24 cellular contexts compared by ENCODE assay signal in genomic region chr19:16257509-16258002, GRCh38. TPM values are rescaled to one million over a fixed set of nuclear protein-coding genes. Genes with fewer than 3 reads are reported as not detected.
DNase-seq lines count a peak whose midpoint lies in the region; ATAC-seq and TF ChIP-seq lines count a peak whose summit lies in the region.
"Had no signal": no experiment of that assay in that cellular context is flagged by ENCODE, and none has a peak within 500 bp of the region (broad histone marks: within the 10 kb centered on the region; RNA-seq: fewer than 3 reads in every experiment).

No MANE protein-coding gene starts in this region.

- peak overlapping the region in 5 of 6 donors; percentile 39 to 97 (median 89) for H3K27ac Mint-ChIP-seq in naive B cell
- H3K27ac Mint-ChIP-seq: activated CD8-positive, alpha-beta T cell treated with anti-CD3 and anti-CD28 coated beads for 36 hours; activated naive CD4-positive, alpha-beta T cell treated with anti-CD3 and anti-CD28 coated beads for 36 hours; endodermal cell; GM23338; nephron progenitor cell; progenitor cell of endocrine pancreas; stimulated activated effector memory CD8-positive, alpha-beta T cell treated with anti-CD3 and anti-CD28 coated beads, Interleukin-12 subunit alpha, Interleukin-12 subunit beta, amount 100 ng/mL, for 72 hours had no signal

- H3K9me3 ChIP-seq in heart left ventricle = no peaks in the 10 kb centered on the region
- H3K9me3 ChIP-seq in ascending aorta = no peaks in the 10 kb centered on the region
- H3K9me3 ChIP-seq in transverse colon = no peaks in the 10 kb centered on the region
- H3K9me3 ChIP-seq in psoas muscle = no peaks in the 10 kb centered on the region
- H3K9me3 ChIP-seq: A549 had no signal

- H3K27ac ChIP-seq in heart left ventricle (peak overlapping the region; percentile 82 to 99 (median 90)), ascending aorta (peak overlapping the region; percentile 81 to 82), transverse colon (peak overlapping the region; percentile 42 to 70 (median 55)), psoas muscle (no peak overlapping the region)
- H3K27ac ChIP-seq: A549, VCaP had no signal

- TF ChIP-seq POLR2A in heart left ventricle (IDR thresholded peaks at IDR 0.05) = no peak
- no peak for TF ChIP-seq POLR2A in transverse colon (IDR thresholded peaks at IDR 0.05)

- peaks cover 61 to 86% (median 69%) of the 10 kb centered on the region in 3 donors for H3K4me1 Mint-ChIP-seq in naive B cell

- intact Hi-C loops in heart left ventricle (cut with DNase I) = loop anchor here in 8 of 10 donors (1.0 to 5.0 kb wide), 5 partner anchors 26 to 67 kb away; partner anchors contain the start of gene KLF2 (in 6 of the 8)
- intact Hi-C loops in cardiac septum (cut with DNase I) = no loop called here
- intact Hi-C loops in ascending aorta (cut with DNase I) = no loop called here
- intact Hi-C loops in transverse colon (cut with DNase I; ENCODE audit: low total_unique reads) = no loop called here
- intact Hi-C loops in psoas muscle (cut with DNase I) = no loop called here

- H3K27me3 ChIP-seq in heart left ventricle = no peaks in the 10 kb centered on the region
- H3K27me3 ChIP-seq in ascending aorta = no peaks in the 10 kb centered on the region
- H3K27me3 ChIP-seq in transverse colon = no peaks in the 10 kb centered on the region
- no peaks in the 10 kb centered on the region for H3K27me3 ChIP-seq in psoas muscle (ENCODE audit: insufficient read depth in 3 of 3, low read length in 2 of 3)

- DNase-seq in heart left ventricle = peak in 1 of 5 donors; percentile 44
- no peak for DNase-seq in cardiac septum (ENCODE audit: low spot score)
- no peak for DNase-seq in ascending aorta (ENCODE audit: low spot score in 2 of 2)
- DNase-seq in naive B cell = no peak
- no peak for DNase-seq in transverse colon
- DNase-seq in psoas muscle = no peak
- no peak for DNase-seq in stimulated activated CD4-positive, alpha-beta T cell treated with anti-CD3 and anti-CD28 coated beads, Interleukin-15, amount 100 ng/mL, for 24 hours
- DNase-seq: activated naive CD4-positive, alpha-beta T cell treated with anti-CD3 and anti-CD28 coated beads for 36 hours; activated T-cell treated with anti-CD3 and anti-CD28 coated beads, Interleukin-2, amount 50 U/mL, for 1 hour; aorta; endodermal cell; GDM1; hippocampal formation; islet precursor cell; NCI-H1417; NCI-H524; nephron progenitor cell had no signal

- WGBS in heart left ventricle, 4 donors = 95 to 96% (median 95%) methylated on average over 8 of the region's 8 CpGs
- WGBS in transverse colon (ENCODE audit: low coverage in 1 of 2), 2 donors = 86 to 88% methylated on average over 1 to 8 of the region's 8 CpGs
- WGBS in psoas muscle, 3 donors = 82 to 87% (median 85%) methylated on average over 8 of the region's 8 CpGs

- H3K4me1 ChIP-seq in heart left ventricle (peaks cover 3 to 62% (median 26%) of the 10 kb centered on the region in 12 donors), ascending aorta (peaks cover 8 to 12% of the 10 kb centered on the region in 2 donors), transverse colon (peaks cover 3 to 25% (median 10%) of the 10 kb centered on the region in 4 donors), psoas muscle (no peaks in the 10 kb centered on the region)

- peaks cover 0 to 5% (median 2%) of the 10 kb centered on the region in 7 donors for H3K9me3 Mint-ChIP-seq in naive B cell
- H3K9me3 Mint-ChIP-seq: activated CD8-positive, alpha-beta T cell treated with anti-CD3 and anti-CD28 coated beads for 36 hours; activated naive CD4-positive, alpha-beta T cell treated with anti-CD3 and anti-CD28 coated beads for 36 hours; endodermal cell; GM23338; nephron progenitor cell; stimulated activated effector memory CD8-positive, alpha-beta T cell treated with anti-CD3 and anti-CD28 coated beads, Interleukin-12 subunit alpha, Interleukin-12 subunit beta, amount 100 ng/mL, for 72 hours had no signal

- TF ChIP-seq CTCF in heart left ventricle (IDR thresholded peaks at IDR 0.05) (no peak), ascending aorta (IDR thresholded peaks at IDR 0.05) (no peak), transverse colon (IDR thresholded peaks at IDR 0.05) (no peak), psoas muscle (IDR thresholded peaks at IDR 0.05) (no peak)

- H3K27me3 Mint-ChIP-seq in naive B cell = no peaks in the 10 kb centered on the region
- H3K27me3 Mint-ChIP-seq: activated CD8-positive, alpha-beta T cell treated with anti-CD3 and anti-CD28 coated beads for 36 hours had no signal

- in situ Hi-C loops in transverse colon (cut with MboI; ENCODE audit: low pct_ligation_motif_present in 1 of 4, low pct_unique_long_range_greater_than_20kb in 1 of 4, low sequenced_read_pairs in 3 of 4) = no loop called here

- no peak for TF ChIP-seq EP300 in transverse colon (IDR thresholded peaks at IDR 0.05; ENCODE audit: low read depth)

- H3K4me3 ChIP-seq in heart left ventricle (no peak overlapping the region), ascending aorta (no peak overlapping the region), transverse colon (no peak overlapping the region), psoas muscle (no peak overlapping the region)
- H3K4me3 ChIP-seq: A549, GM23338 had no signal

- peaks cover 0 to 8% of the 10 kb centered on the region in 2 donors for H3K36me3 Mint-ChIP-seq in naive B cell

- no peak for ATAC-seq in heart left ventricle
- no peak for ATAC-seq in naive B cell (ENCODE audit: low read depth in 2 of 2)
- no peak for ATAC-seq in psoas muscle
- no peak for ATAC-seq in HG03439 (IDR thresholded peaks at IDR 0.05; ENCODE audit: unreplicated experiment)
- ATAC-seq: A549, GM23338 had no signal

- H3K36me3 ChIP-seq in heart left ventricle = no peaks in the 10 kb centered on the region
- no peaks in the 10 kb centered on the region for H3K36me3 ChIP-seq in ascending aorta
- no peaks in the 10 kb centered on the region for H3K36me3 ChIP-seq in transverse colon
- no peaks in the 10 kb centered on the region for H3K36me3 ChIP-seq in psoas muscle (ENCODE audit: insufficient read depth in 1 of 2, low read depth in 1 of 2)

- H3K4me3 Mint-ChIP-seq in naive B cell = peak overlapping the region in 7 of 8 donors; percentile 23 to 87 (median 61)
- H3K4me3 Mint-ChIP-seq: activated CD8-positive, alpha-beta T cell treated with anti-CD3 and anti-CD28 coated beads for 36 hours; activated naive CD4-positive, alpha-beta T cell treated with anti-CD3 and anti-CD28 coated beads for 36 hours; endodermal cell; GM23338; nephron progenitor cell; stimulated activated effector memory CD8-positive, alpha-beta T cell treated with anti-CD3 and anti-CD28 coated beads, Interleukin-12 subunit alpha, Interleukin-12 subunit beta, amount 100 ng/mL, for 72 hours had no signal

RNA-seq across cellular contexts. Expression of gene AP1M1, which starts 59.8 kb away (rescaled TPM):
- total RNA-seq in heart left ventricle (10 to 100 TPM; 39.3 to 83.8 (median 47.8) TPM), cardiac septum (51.8 TPM), ascending aorta (162 TPM), transverse colon (10 to 100 TPM; 15.1 to 41.8 (median 35.0) TPM), psoas muscle (10 to 100 TPM; 40.5 to 51.5 (median 45.2) TPM)
- polyA plus RNA-seq in heart left ventricle (10 to 100 TPM; 26.2 to 93.4 TPM), naive B cell (ENCODE audit: low read depth in 6 of 6) (100 to 1,000 TPM; 121 to 135 (median 122) TPM), psoas muscle (100 to 1,000 TPM in 1 of 3 donors, 10 to 100 TPM in 2; 51.0 to 102 (median 57.7) TPM)

Comparison
In these comparisons a context has a peak if more than half of its experiments do, and no peak if none do; other contexts are left out.
1. intact Hi-C loops: an anchor here in heart left ventricle (1.0 to 5.0 kb wide); none called in cardiac septum, ascending aorta, transverse colon and psoas muscle.